7 cellular contexts compared by ENCODE assay signal in genomic region chr7:151051108-151051507, GRCh38. TPM values are rescaled to one million over a fixed set of nuclear protein-coding genes. Genes with fewer than 3 reads are reported as not detected.
A peak's percentile ranks its signal among the peaks of the same experiment; 100 is the strongest.
DNase-seq lines count a peak whose midpoint lies in the region; ATAC-seq and TF ChIP-seq lines count a peak whose summit lies in the region.

No MANE protein-coding gene starts in this region.

- intact Hi-C loops in activated T-helper 2 cell treated with anti-CD3 and anti-CD28 coated beads, Interferon-gamma antibody, Interleukin-2, Interleukin-4, amounts not matched to agents 10 μg/mL and 5 μg/mL and 100 μg/mL, durations not matched to agents 14 hours and 24 hours and 36 hours (cut with micrococcal nuclease): no loop called here

- WGBS in gastroesophageal sphincter (ENCODE audit: low coverage in 1 of 2), 2 donors: no CpG with 5 or more reads among the region's 50 CpGs

- H3K27ac ChIP-seq in gastroesophageal sphincter: no peak overlapping the region

- no peak overlapping the region for H3K4me3 Mint-ChIP-seq in activated T-helper 2 cell treated with anti-CD3 and anti-CD28 coated beads, Interferon-gamma antibody, Interleukin-2, Interleukin-4, amounts not matched to agents 10 μg/mL and 5 μg/mL and 100 μg/mL, durations not matched to agents 14 hours and 24 hours and 36 hours (ENCODE audit: low read depth)

- no peak for TF ChIP-seq POLR2A in gastroesophageal sphincter (IDR thresholded peaks at IDR 0.05)

- no peaks in the 10 kb centered on the region for H3K9me3 Mint-ChIP-seq in activated T-helper 2 cell treated with anti-CD3 and anti-CD28 coated beads, Interferon-gamma antibody, Interleukin-2, Interleukin-4, amounts not matched to agents 10 μg/mL and 5 μg/mL and 100 μg/mL, durations not matched to agents 14 hours and 24 hours and 36 hours

- H3K36me3 ChIP-seq in gastroesophageal sphincter: peaks cover 0 to 25% of the 10 kb centered on the region in 2 donors

- peaks cover 2% of the 10 kb centered on the region for H3K4me1 Mint-ChIP-seq in activated T-helper 2 cell treated with anti-CD3 and anti-CD28 coated beads, Interferon-gamma antibody, Interleukin-2, Interleukin-4, amounts not matched to agents 10 μg/mL and 5 μg/mL and 100 μg/mL, durations not matched to agents 14 hours and 24 hours and 36 hours (ENCODE audit: low read depth)

- peaks cover 3% of the 10 kb centered on the region for H3K27me3 Mint-ChIP-seq in activated T-helper 2 cell treated with anti-CD3 and anti-CD28 coated beads, Interferon-gamma antibody, Interleukin-2, Interleukin-4, amounts not matched to agents 10 μg/mL and 5 μg/mL and 100 μg/mL, durations not matched to agents 14 hours and 24 hours and 36 hours (ENCODE audit: low read depth)

- H3K4me3 ChIP-seq in gastroesophageal sphincter: peak overlapping the region in 1 of 2 donors; percentile 18

- no peak for TF ChIP-seq CTCF in gastroesophageal sphincter (IDR thresholded peaks at IDR 0.05)

- H3K36me3 Mint-ChIP-seq in activated T-helper 2 cell treated with anti-CD3 and anti-CD28 coated beads, Interferon-gamma antibody, Interleukin-2, Interleukin-4, amounts not matched to agents 10 μg/mL and 5 μg/mL and 100 μg/mL, durations not matched to agents 14 hours and 24 hours and 36 hours (ENCODE audit: low read depth): peaks cover 14% of the 10 kb centered on the region

- H3K4me1 ChIP-seq in gastroesophageal sphincter: peaks cover 0 to 27% (median 13%) of the 10 kb centered on the region in 3 donors

- peak; percentile 72 for DNase-seq in NCI-H69 (lab: John Stamatoyannopoulos, UW)
- DNase-seq in activated T-helper 2 cell treated with anti-CD3 and anti-CD28 coated beads, Interferon-gamma antibody, Interleukin-2, Interleukin-4, amounts not matched to agents 10 μg/mL and 5 μg/mL and 100 μg/mL, durations not matched to agents 14 hours and 24 hours and 36 hours (ENCODE audit: low spot score): peak; percentile 67
- DNase-seq in putamen (ENCODE audit: low spot score): peak; percentile 45
- DNase-seq in LoVo (ENCODE audit: low spot score): no peak
- no peak for DNase-seq in NCI-H2196 (lab: John Stamatoyannopoulos, UW; ENCODE audit: unreplicated experiment)

- H3K27me3 ChIP-seq in gastroesophageal sphincter: peaks cover 7% of the 10 kb centered on the region

- no peak for TF ChIP-seq EP300 in gastroesophageal sphincter (IDR thresholded peaks at IDR 0.05)

- no peak overlapping the region for H3K27ac Mint-ChIP-seq in activated T-helper 2 cell treated with anti-CD3 and anti-CD28 coated beads, Interferon-gamma antibody, Interleukin-2, Interleukin-4, amounts not matched to agents 10 μg/mL and 5 μg/mL and 100 μg/mL, durations not matched to agents 14 hours and 24 hours and 36 hours

- no peaks in the 10 kb centered on the region for H3K9me3 ChIP-seq in gastroesophageal sphincter

- peak; percentile 72 for ATAC-seq in gastroesophageal sphincter
- ATAC-seq in HG02840 (IDR thresholded peaks at IDR 0.05; ENCODE audit: low FRiP score, unreplicated experiment): no peak

RNA-seq across cellular contexts. Expression of gene ASIC3, which starts 2.8 kb away (rescaled TPM):
- 3.3 and 4.0 TPM in 2 replicates for total RNA-seq in activated T-helper 2 cell treated with anti-CD3 and anti-CD28 coated beads, Interferon-gamma antibody, Interleukin-2, Interleukin-4, amounts not matched to agents 10 μg/mL and 5 μg/mL and 100 μg/mL, durations not matched to agents 14 hours and 24 hours and 36 hours
- total RNA-seq in gastroesophageal sphincter: 1 to 10 TPM in 3 of 4 donors, not detected in 1; 1.7 to 3.1 (median 2.1) TPM

RNA-seq across cellular contexts. Expression of gene CDK5, which starts 6.6 kb away (rescaled TPM):
- total RNA-seq in activated T-helper 2 cell treated with anti-CD3 and anti-CD28 coated beads, Interferon-gamma antibody, Interleukin-2, Interleukin-4, amounts not matched to agents 10 μg/mL and 5 μg/mL and 100 μg/mL, durations not matched to agents 14 hours and 24 hours and 36 hours: 24.1 and 25.7 TPM in 2 replicates
- 1 to 10 TPM; 3.4 to 8.8 (median 6.4) TPM for total RNA-seq in gastroesophageal sphincter

RNA-seq across cellular contexts. Expression of gene SLC4A2, which starts 8.3 kb away (rescaled TPM):
- 106 and 109 TPM in 2 replicates for total RNA-seq in activated T-helper 2 cell treated with anti-CD3 and anti-CD28 coated beads, Interferon-gamma antibody, Interleukin-2, Interleukin-4, amounts not matched to agents 10 μg/mL and 5 μg/mL and 100 μg/mL, durations not matched to agents 14 hours and 24 hours and 36 hours
- total RNA-seq in gastroesophageal sphincter: 100 to 1,000 TPM in 2 of 4 donors, 10 to 100 TPM in 2; 77.8 to 152 (median 95.7) TPM

RNA-seq across cellular contexts. Expression of gene ABCB8, which starts 22.9 kb away (rescaled TPM):
- total RNA-seq in activated T-helper 2 cell treated with anti-CD3 and anti-CD28 coated beads, Interferon-gamma antibody, Interleukin-2, Interleukin-4, amounts not matched to agents 10 μg/mL and 5 μg/mL and 100 μg/mL, durations not matched to agents 14 hours and 24 hours and 36 hours: 59.5 and 59.6 TPM in 2 replicates
- 10 to 100 TPM; 13.2 to 33.0 (median 18.8) TPM for total RNA-seq in gastroesophageal sphincter

RNA-seq across cellular contexts. Expression of gene ATG9B, which starts 26.8 kb away (rescaled TPM):
- total RNA-seq in activated T-helper 2 cell treated with anti-CD3 and anti-CD28 coated beads, Interferon-gamma antibody, Interleukin-2, Interleukin-4, amounts not matched to agents 10 μg/mL and 5 μg/mL and 100 μg/mL, durations not matched to agents 14 hours and 24 hours and 36 hours: 5.0 and 6.4 TPM in 2 replicates
- under 1 TPM in 2 of 4 donors, not detected in 2; 0.15 to 0.31 TPM for total RNA-seq in gastroesophageal sphincter

Comparison
In these comparisons a context has a peak if more than half of its experiments do, and no peak if none do; other contexts are left out.
1. DNase-seq: peak in NCI-H69 (single experiment), activated T-helper 2 cell treated with anti-CD3 and anti-CD28 coated beads, Interferon-gamma antibody, Interleukin-2, Interleukin-4, amounts not matched to agents 10 μg/mL and 5 μg/mL and 100 μg/mL, durations not matched to agents 14 hours and 24 hours and 36 hours (single experiment) and putamen (single experiment); none in LoVo (single experiment) and NCI-H2196 (single experiment).